In the genomic region with DNA sequence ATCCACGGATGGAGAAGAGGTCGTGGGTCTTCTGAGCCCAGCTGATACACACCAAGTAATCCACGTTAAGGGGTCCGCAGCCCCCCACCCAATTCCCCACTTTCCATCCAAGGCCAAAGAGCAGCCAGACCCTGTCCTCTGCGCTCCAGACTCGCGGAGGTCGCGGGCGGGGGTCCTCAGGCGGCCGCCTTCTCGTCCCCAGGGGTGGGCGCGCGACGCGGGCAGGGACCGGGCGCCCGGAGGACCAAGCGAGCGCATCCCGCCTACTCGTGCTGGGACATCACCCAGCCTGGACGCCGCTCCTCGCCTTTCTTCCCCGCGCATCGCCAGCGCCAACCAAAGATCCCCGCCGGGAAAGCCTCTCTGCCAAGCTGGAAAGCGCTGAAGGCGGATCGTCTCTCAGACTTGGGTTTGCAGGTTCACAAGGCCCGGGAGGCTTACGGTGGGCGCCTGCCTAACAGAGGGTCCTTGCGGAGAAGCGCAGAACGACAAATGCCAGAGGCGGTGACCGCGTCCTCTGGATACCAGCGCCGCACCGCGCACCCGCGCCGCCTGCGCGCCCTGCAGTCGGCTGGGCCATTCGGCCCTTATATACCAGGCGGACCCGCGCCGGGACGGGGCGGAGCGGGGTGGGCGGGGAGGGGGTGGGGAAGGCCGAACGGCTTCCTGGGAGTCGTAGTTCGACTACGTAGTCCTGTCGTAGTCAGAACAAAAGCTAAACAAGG, we compare ENCODE assay signal across 8 cellular contexts.
DNase-seq lines count a peak whose midpoint lies in the region; ATAC-seq and TF ChIP-seq lines count a peak whose summit lies in the region.

No MANE protein-coding gene starts in this region.

- H3K9me3 ChIP-seq in mononuclear cell (ENCODE audit: low read depth, low read length): no peaks in the 10 kb centered on the region

- no peak for TF ChIP-seq CTCF in epithelial cell of proximal tubule (conservative IDR thresholded peaks at IDR 0.05; ENCODE audit: low read depth, low read length)

- peak; percentile 31 for DNase-seq in NCI-H446 treated with DMSO at 0.1 percent for 48 hours (lab: John Stamatoyannopoulos, UW)
- DNase-seq in activated CD8-positive, alpha-beta memory T cell treated with anti-CD3 and anti-CD28 coated beads, Interleukin-2, amount 50 U/mL, for 48 hours: peak; percentile 81
- no peak for DNase-seq in epithelial cell of proximal tubule (ENCODE audit: low read depth)
- DNase-seq in stimulated activated CD8-positive, alpha-beta memory T cell treated with anti-CD3 and anti-CD28 coated beads, Interleukin-4, amount 100 ng/mL, for 24 hours (ENCODE audit: low read depth): peak; percentile 15

- peak; percentile 60 for TF ChIP-seq POLR2A in GM15510 (IDR thresholded peaks at IDR 0.05; ENCODE audit: borderline replicate concordance, extremely low read depth, insufficient read length)

- H3K4me3 ChIP-seq in epithelial cell of proximal tubule (ENCODE audit: low read depth, low read length): peak overlapping the region; percentile 99
- H3K4me3 ChIP-seq in mononuclear cell (ENCODE audit: low read length): peak overlapping the region; percentile 28

- peak; percentile 74 for ATAC-seq in HG02870 (IDR thresholded peaks at IDR 0.05; ENCODE audit: unreplicated experiment)
- ATAC-seq in GM21717 (IDR thresholded peaks at IDR 0.05; ENCODE audit: unreplicated experiment): no peak

- H3K27me3 ChIP-seq in mononuclear cell (ENCODE audit: insufficient read depth, low read length): peaks cover 42% of the 10 kb centered on the region

- H3K4me1 ChIP-seq in mononuclear cell (ENCODE audit: insufficient read depth, low read length): peaks cover 12% of the 10 kb centered on the region
